ENCODE assay signal across 23 cellular contexts in the genomic region with DNA sequence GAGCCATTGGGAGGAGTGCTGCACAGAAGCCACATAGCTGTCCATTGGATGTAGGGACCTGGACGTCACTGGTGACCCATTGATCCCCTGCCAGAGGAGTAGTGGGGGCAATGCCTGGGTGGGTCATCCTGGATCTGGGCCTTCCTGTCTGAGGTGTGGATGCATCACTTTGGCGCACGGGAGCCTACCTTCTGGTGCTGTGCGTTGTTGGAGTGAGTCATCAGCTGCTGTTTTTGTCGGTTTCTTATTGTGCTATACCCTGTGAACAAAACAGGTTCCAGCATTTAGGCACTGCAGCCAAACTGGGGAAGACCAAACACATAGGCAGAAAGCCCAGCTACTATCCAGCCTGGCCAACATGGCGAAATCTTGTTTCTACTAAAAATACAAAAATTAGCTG.
"Had no signal": no experiment of that assay in that cellular context is flagged by ENCODE, and none has a peak within 500 bp of the region (broad histone marks: within the 10 kb centered on the region; RNA-seq: fewer than 3 reads in every experiment).

No MANE protein-coding gene starts in this region.

- H3K36me3 ChIP-seq: uterus had no signal

- H3K27ac ChIP-seq: heart right ventricle, lower lobe of right lung, sigmoid colon, transverse colon, uterus had no signal

- H3K27me3 ChIP-seq: dorsolateral prefrontal cortex, heart right ventricle, sigmoid colon, transverse colon, uterus had no signal

- FAIRE-seq: endothelial cell of umbilical vein had no signal

- H3K4me3 ChIP-seq: dorsolateral prefrontal cortex, heart right ventricle, lower lobe of right lung, sigmoid colon, smooth muscle cell, transverse colon, uterus had no signal

- DNase-seq: activated B cell treated with CpG ODN at 0.5 μM for 24 hours; activated CD4-positive, alpha-beta T cell treated with anti-CD3 and anti-CD28 coated beads for 36 hours; activated CD4-positive, alpha-beta T cell treated with anti-CD3 and anti-CD28 coated beads, Interleukin-2, amount 50 U/mL, for 4 hours; activated effector memory CD4-positive, alpha-beta T cell treated with anti-CD3 and anti-CD28 coated beads, Interleukin-2, amount 50 U/mL, for 16 hours; activated naive CD4-positive, alpha-beta T cell treated with anti-CD3 and anti-CD28 coated beads, Interleukin-2, amount 10 ng/mL, durations not matched to agents 7 days and 5 days; activated naive CD8-positive, alpha-beta T cell treated with anti-CD3 and anti-CD28 coated beads, Interleukin-2, amount 50 U/mL, for 24 hours; activated T-cell treated with anti-CD3 and anti-CD28 coated beads for 4 hours; effector memory CD8-positive, alpha-beta T cell; heart right ventricle; lower lobe of right lung; naive thymus-derived CD8-positive, alpha-beta T cell; nucleus accumbens; sigmoid colon; stimulated activated CD4-positive, alpha-beta T cell treated with anti-CD3 and anti-CD28 coated beads, Interleukin-15, amount 100 ng/mL, for 24 hours; stimulated activated naive B cell treated with anti-CD40 and anti-IgM and Interleukin-4, amounts not matched to agents 10 μg/mL and 1 μg/mL and 100 μg/mL, for 72 hours; T-helper 9 cell; transverse colon; uterus had no signal

- H3K9me3 ChIP-seq: heart right ventricle, lower lobe of right lung, sigmoid colon, transverse colon, uterus had no signal

- H3K9me3 Mint-ChIP-seq: activated B cell treated with CpG ODN at 0.5 μM for 24 hours; activated naive CD4-positive, alpha-beta T cell treated with anti-CD3 and anti-CD28 coated beads, Interleukin-2, amount 10 ng/mL, durations not matched to agents 7 days and 5 days; activated naive CD8-positive, alpha-beta T cell treated with anti-CD3 and anti-CD28 coated beads, Interleukin-2, amount 50 U/mL, for 24 hours; brain; effector memory CD8-positive, alpha-beta T cell; naive thymus-derived CD8-positive, alpha-beta T cell; stimulated activated naive B cell treated with anti-CD40 and anti-IgM and Interleukin-4, amounts not matched to agents 10 μg/mL and 1 μg/mL and 100 μg/mL, for 72 hours had no signal

- H3K4me3 Mint-ChIP-seq: activated B cell treated with CpG ODN at 0.5 μM for 24 hours; activated CD4-positive, alpha-beta T cell treated with anti-CD3 and anti-CD28 coated beads for 36 hours; activated naive CD4-positive, alpha-beta T cell treated with anti-CD3 and anti-CD28 coated beads, Interleukin-2, amount 10 ng/mL, durations not matched to agents 7 days and 5 days; activated naive CD8-positive, alpha-beta T cell treated with anti-CD3 and anti-CD28 coated beads, Interleukin-2, amount 50 U/mL, for 24 hours; effector memory CD8-positive, alpha-beta T cell; stimulated activated naive B cell treated with anti-CD40 and anti-IgM and Interleukin-4, amounts not matched to agents 10 μg/mL and 1 μg/mL and 100 μg/mL, for 72 hours had no signal

- H3K27ac Mint-ChIP-seq: activated CD4-positive, alpha-beta T cell treated with anti-CD3 and anti-CD28 coated beads for 36 hours; effector memory CD8-positive, alpha-beta T cell had no signal

- ATAC-seq: activated CD4-positive, alpha-beta T cell treated with anti-CD3 and anti-CD28 coated beads for 36 hours; activated naive CD8-positive, alpha-beta T cell treated with anti-CD3 and anti-CD28 coated beads, Interleukin-2, amount 50 U/mL, for 24 hours; effector memory CD8-positive, alpha-beta T cell; heart right ventricle; left lobe of liver; lower lobe of right lung; naive thymus-derived CD8-positive, alpha-beta T cell; stimulated activated naive B cell treated with anti-CD40 and anti-IgM and Interleukin-4, amounts not matched to agents 10 μg/mL and 1 μg/mL and 100 μg/mL, for 72 hours had no signal

- H3K27me3 Mint-ChIP-seq: activated B cell treated with CpG ODN at 0.5 μM for 24 hours; activated CD4-positive, alpha-beta T cell treated with anti-CD3 and anti-CD28 coated beads for 36 hours; activated naive CD4-positive, alpha-beta T cell treated with anti-CD3 and anti-CD28 coated beads, Interleukin-2, amount 10 ng/mL, durations not matched to agents 7 days and 5 days; activated naive CD8-positive, alpha-beta T cell treated with anti-CD3 and anti-CD28 coated beads, Interleukin-2, amount 50 U/mL, for 24 hours; effector memory CD8-positive, alpha-beta T cell; naive thymus-derived CD8-positive, alpha-beta T cell; stimulated activated naive B cell treated with anti-CD40 and anti-IgM and Interleukin-4, amounts not matched to agents 10 μg/mL and 1 μg/mL and 100 μg/mL, for 72 hours had no signal
